ENCODE assay signal across 29 cellular contexts in the genomic region with DNA sequence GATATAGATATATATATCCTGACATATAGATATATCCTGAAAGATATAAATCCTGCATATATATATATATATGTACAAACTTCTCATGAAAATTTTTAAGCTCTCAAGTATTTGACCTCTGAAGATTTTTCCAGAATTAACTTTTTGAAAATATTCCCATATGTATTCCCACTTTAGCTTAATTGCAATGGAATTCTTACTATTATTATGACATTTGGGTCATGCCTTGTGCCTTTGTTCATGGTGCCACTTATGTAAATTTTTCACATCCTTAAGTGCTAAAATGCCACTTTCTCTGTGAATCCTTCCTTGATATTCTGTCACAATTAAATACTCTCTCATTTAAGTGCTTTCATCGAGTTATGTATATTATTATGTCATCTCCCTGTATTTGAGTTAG.
DNase-seq lines count a peak whose midpoint lies in the region; ATAC-seq and TF ChIP-seq lines count a peak whose summit lies in the region.
"Had no signal": no experiment of that assay in that cellular context is flagged by ENCODE, and none has a peak within 500 bp of the region (broad histone marks: within the 10 kb centered on the region; RNA-seq: fewer than 3 reads in every experiment).

No MANE protein-coding gene starts in this region.

- H3K9ac ChIP-seq in neural cell (ENCODE audit: low read length): no peak overlapping the region
- H3K9ac ChIP-seq: BLaER1; BLaER1 treated with 17β-estradiol and CSF1 and Interleukin-3, amounts not matched to agents 10 nM and 100 nM had no signal

- H4K20me1 ChIP-seq in neural cell (ENCODE audit: insufficient read depth): no peaks in the 10 kb centered on the region
- no peaks in the 10 kb centered on the region for H4K20me1 ChIP-seq in GM23338 (replicated peaks; ENCODE audit: insufficient read depth)
- H4K20me1 ChIP-seq: BLaER1; BLaER1 treated with 17β-estradiol and CSF1 and Interleukin-3, amounts not matched to agents 10 nM and 100 nM had no signal

- no peak overlapping the region for H3K4me3 Mint-ChIP-seq in GM23338
- H3K4me3 Mint-ChIP-seq: B cell; CD14-positive monocyte; CD4-positive, alpha-beta memory T cell; CD4-positive, alpha-beta T cell; CD4-positive, CD25-positive, alpha-beta regulatory T cell; CD8-positive, alpha-beta memory T cell; CD8-positive, alpha-beta T cell had no signal

- H3K4me1 ChIP-seq in GM23338 (ENCODE audit: insufficient read depth): no peaks in the 10 kb centered on the region
- H3K4me1 ChIP-seq: A549; BE2C; BLaER1; BLaER1 treated with 17β-estradiol and CSF1 and Interleukin-3, amounts not matched to agents 10 nM and 100 nM; Caco-2 had no signal

- no peaks in the 10 kb centered on the region for H3K9me2 ChIP-seq in neural cell (ENCODE audit: insufficient read depth, low read length)
- no peaks in the 10 kb centered on the region for H3K9me2 ChIP-seq in GM23338 (ENCODE audit: insufficient read depth)

- H3K79me2 ChIP-seq in neural cell (replicated peaks; ENCODE audit: insufficient read depth, low read length) (no peaks in the 10 kb centered on the region), GM23338 (replicated peaks; ENCODE audit: insufficient read depth) (no peaks in the 10 kb centered on the region)

- H3K27ac Mint-ChIP-seq in GM23338: no peak overlapping the region
- H3K27ac Mint-ChIP-seq: B cell; CD14-positive monocyte; CD4-positive, alpha-beta memory T cell; CD4-positive, alpha-beta T cell; CD4-positive, CD25-positive, alpha-beta regulatory T cell; CD8-positive, alpha-beta memory T cell; CD8-positive, alpha-beta T cell had no signal

- H3K4me2 ChIP-seq in neural cell (ENCODE audit: low read length) (no peak overlapping the region), GM23338 (no peak overlapping the region)
- H3K4me2 ChIP-seq: A549; BLaER1; BLaER1 treated with 17β-estradiol and CSF1 and Interleukin-3, amounts not matched to agents 10 nM and 100 nM had no signal

- no peak for ATAC-seq in GM23338
- ATAC-seq: A549; CD8-positive, alpha-beta T cell had no signal

- no peaks in the 10 kb centered on the region for H3K27me3 ChIP-seq in neural cell (ENCODE audit: insufficient read depth, low read depth, low read length)
- no peaks in the 10 kb centered on the region for H3K27me3 ChIP-seq in GM23338 (ENCODE audit: insufficient read depth)
- H3K27me3 ChIP-seq: BE2C; BLaER1; BLaER1 treated with 17β-estradiol and CSF1 and Interleukin-3, amounts not matched to agents 10 nM and 100 nM had no signal

- no peak for DNase-seq in GM23338 (ENCODE audit: low spot score)
- DNase-seq: 8988T; ACHN; AML-193; BE2C; C1 segment of cervical spinal cord; Caco-2; Calu3; CD4-positive, alpha-beta memory T cell; CD4-positive, alpha-beta T cell; CD4-positive, CD25-positive, alpha-beta regulatory T cell; CD8-positive, alpha-beta memory T cell; CD8-positive, alpha-beta T cell; COR-L47; DMS 273 treated with DMSO at 0.1 percent for 48 hours; DMS153; DMS53; DMS79; DMS79 treated with DMSO at 0.1 percent for 48 hours; DND-41; EL had no signal

- H3K36me3 Mint-ChIP-seq in GM23338 (ENCODE audit: low read depth): peaks cover 11% of the 10 kb centered on the region; the same call in 1 of the 3 replicates
- H3K36me3 Mint-ChIP-seq: CD14-positive monocyte; CD4-positive, alpha-beta memory T cell; CD4-positive, CD25-positive, alpha-beta regulatory T cell; CD8-positive, alpha-beta memory T cell; CD8-positive, alpha-beta T cell had no signal

- peak; percentile 74 for TF ChIP-seq EP300 in neural cell (conservative IDR thresholded peaks at IDR 0.05; ENCODE audit: poor library complexity, severe bottlenecking)

- H3K4me3 ChIP-seq in neural cell (ENCODE audit: low read length) (no peak overlapping the region), GM23338 (no peak overlapping the region)
- H3K4me3 ChIP-seq: A549; BLaER1; BLaER1 treated with 17β-estradiol and CSF1 and Interleukin-3, amounts not matched to agents 10 nM and 100 nM had no signal

- H3K9me3 ChIP-seq in neural cell (ENCODE audit: low read length): no peaks in the 10 kb centered on the region
- H3K9me3 ChIP-seq: A549, BE2C, BLaER1, Caco-2 had no signal

- H3K4me1 Mint-ChIP-seq in GM23338: no peaks in the 10 kb centered on the region
- H3K4me1 Mint-ChIP-seq: B cell; CD14-positive monocyte; CD4-positive, alpha-beta memory T cell; CD4-positive, CD25-positive, alpha-beta regulatory T cell; CD8-positive, alpha-beta memory T cell had no signal

- peaks cover 4% of the 10 kb centered on the region for H3K27me3 Mint-ChIP-seq in GM23338 (ENCODE audit: insufficient read depth, low read depth, poor library complexity)
- H3K27me3 Mint-ChIP-seq: B cell; CD4-positive, alpha-beta memory T cell; CD4-positive, alpha-beta T cell; CD4-positive, CD25-positive, alpha-beta regulatory T cell; CD8-positive, alpha-beta memory T cell had no signal

- H3K9me3 Mint-ChIP-seq in GM23338: peaks cover 90% of the 10 kb centered on the region
- H3K9me3 Mint-ChIP-seq: CD8-positive, alpha-beta T cell had no signal

- H3K27ac ChIP-seq in neural cell (ENCODE audit: low read length) (peak overlapping the region; percentile 57), GM23338 (ENCODE audit: low read depth) (no peak overlapping the region)
- H3K27ac ChIP-seq: 22Rv1; A549; BLaER1; BLaER1 treated with 17β-estradiol and CSF1 and Interleukin-3, amounts not matched to agents 10 nM and 100 nM; C4-2B had no signal

- TF ChIP-seq RAD21 in neural cell (conservative IDR thresholded peaks at IDR 0.05): no peak

- H3F3A ChIP-seq in neural cell (ENCODE audit: insufficient read depth, low read length, poor library complexity, severe bottlenecking) (peaks cover 2% of the 10 kb centered on the region), GM23338 (replicated peaks; ENCODE audit: low read depth) (no peaks in the 10 kb centered on the region)

- TF ChIP-seq CTCF in neural cell (IDR thresholded peaks at IDR 0.05; ENCODE audit: poor library complexity, severe bottlenecking) (no peak), GM23338 (conservative IDR thresholded peaks at IDR 0.05; ENCODE audit: low read depth in 2 of 2) (no peak)

- no peak overlapping the region for H2AFZ ChIP-seq in neural cell (ENCODE audit: low read depth, low read length)
- no peak overlapping the region for H2AFZ ChIP-seq in GM23338

- H3K36me3 ChIP-seq in neural cell (ENCODE audit: insufficient read depth, low read length) (no peaks in the 10 kb centered on the region), GM23338 (ENCODE audit: insufficient read depth) (no peaks in the 10 kb centered on the region)
- H3K36me3 ChIP-seq: BE2C; BLaER1; BLaER1 treated with 17β-estradiol and CSF1 and Interleukin-3, amounts not matched to agents 10 nM and 100 nM had no signal

TF ChIP-seq in neural cell, 6 proteins besides CTCF, POLR2A, EP300 and RAD21:
- TF ChIP-seq SMC3 (conservative IDR thresholded peaks at IDR 0.05; ENCODE audit: poor library complexity): no peak
- TF ChIP-seq REST (IDR thresholded peaks at IDR 0.05; ENCODE audit: borderline replicate concordance): peak; percentile 98
- peak; percentile 43 for TF ChIP-seq POLR2AphosphoS5 (IDR thresholded peaks at IDR 0.05)

TF ChIP-seq in GM23338, 12 proteins besides CTCF, POLR2A, EP300 and RAD21 (continues in another document):
- TF ChIP-seq JUNB (IDR thresholded peaks at IDR 0.05; ENCODE audit: unreplicated experiment) (no peak), ZNF114 (CRISPR knock-in tag; IDR thresholded peaks at IDR 0.05) (no peak), ETS1 (IDR thresholded peaks at IDR 0.05) (no peak)
